8 cellular contexts compared by ENCODE assay signal in genomic region chr3:11567516-11568467, GRCh38.
A peak's percentile ranks its signal among the peaks of the same experiment; 100 is the strongest.
DNase-seq lines count a peak whose midpoint lies in the region; ATAC-seq, FAIRE-seq and TF ChIP-seq lines count a peak whose summit lies in the region.

No MANE protein-coding gene starts in this region.

- H3K4me1 ChIP-seq in adipocyte (ENCODE audit: control insufficient read depth, insufficient read depth, low read length) (peaks cover 35% of the 10 kb centered on the region), right atrium auricular region (peaks cover 0 to 66% of the 10 kb centered on the region in 2 donors), smooth muscle cell (ENCODE audit: low read depth) (peaks cover 6% of the 10 kb centered on the region), prostate gland (replicated peaks) (no peaks in the 10 kb centered on the region)

- H3K4me3 ChIP-seq in adipocyte (ENCODE audit: low read length) (peak overlapping the region; percentile 70), right atrium auricular region (peak overlapping the region in 1 of 2 donors; percentile 34), smooth muscle cell (no peak overlapping the region), prostate gland (no peak overlapping the region)

- no peak for ATAC-seq in HG02623 (IDR thresholded peaks at IDR 0.05; ENCODE audit: unreplicated experiment)

- DNase-seq in H54 (ENCODE audit: insufficient read length, low spot score) (peak; percentile 91), adipocyte (ENCODE audit: low read depth) (peak; percentile 93), right atrium auricular region (ENCODE audit: low spot score) (no peak), smooth muscle cell (lab: John Stamatoyannopoulos, UW; ENCODE audit: unreplicated experiment) (no peak), prostate gland (ENCODE audit: low spot score) (no peak), T-helper 1 cell (no peak), D341Med (ENCODE audit: low spot score) (no peak)

- H3K27me3 ChIP-seq in adipocyte (replicated peaks; ENCODE audit: control insufficient read depth, insufficient read depth, low read length) (no peaks in the 10 kb centered on the region), right atrium auricular region (no peaks in the 10 kb centered on the region), smooth muscle cell (ENCODE audit: low read depth) (no peaks in the 10 kb centered on the region), prostate gland (replicated peaks; ENCODE audit: insufficient read depth) (no peaks in the 10 kb centered on the region)

- H3K9ac ChIP-seq in adipocyte (ENCODE audit: low read length) (peak overlapping the region; percentile 87), smooth muscle cell (ENCODE audit: low read depth) (peak overlapping the region; percentile 91)

- TF ChIP-seq CTCF in right atrium auricular region (IDR thresholded peaks at IDR 0.05) (no peak), smooth muscle cell (IDR thresholded peaks at IDR 0.05; ENCODE audit: borderline replicate concordance, insufficient read depth, poor library complexity, severe bottlenecking) (no peak), prostate gland (IDR thresholded peaks at IDR 0.05) (no peak)

- intact Hi-C loops in prostate gland (cut with DNase I), result no loop called here

- H3K36me3 ChIP-seq in adipocyte (ENCODE audit: control insufficient read depth, insufficient read depth, low read length, severe bottlenecking) (peaks cover 40% of the 10 kb centered on the region), right atrium auricular region (peaks cover 25% of the 10 kb centered on the region), smooth muscle cell (ENCODE audit: low read depth) (no peaks in the 10 kb centered on the region), prostate gland (no peaks in the 10 kb centered on the region)

- WGBS in smooth muscle cell (ENCODE audit: low lambda C conversion rate), result 65% methylated on average over 27 of the region's 27 CpGs
- WGBS in prostate gland, result 75% methylated on average over 27 of the region's 27 CpGs

- H4K20me1 ChIP-seq in smooth muscle cell (ENCODE audit: low read depth), result peaks cover 60% of the 10 kb centered on the region

- H3K4me2 ChIP-seq in smooth muscle cell, result peak overlapping the region; percentile 58

- TF ChIP-seq POLR2A in H54 (IDR thresholded peaks at IDR 0.05; ENCODE audit: low read depth, low read length), result no peak
- TF ChIP-seq POLR2A in prostate gland (IDR thresholded peaks at IDR 0.05), result no peak

- H2AFZ ChIP-seq in smooth muscle cell (ENCODE audit: low read depth), result no peak overlapping the region

- H3K79me2 ChIP-seq in smooth muscle cell (ENCODE audit: low read depth), result peaks cover 87% of the 10 kb centered on the region

- peak; percentile 15 for FAIRE-seq in H54 (lab: Jason Lieb, UNC)

- no peaks in the 10 kb centered on the region for H3K9me3 ChIP-seq in adipocyte (ENCODE audit: control insufficient read depth, low read length)
- no peaks in the 10 kb centered on the region for H3K9me3 ChIP-seq in right atrium auricular region
- H3K9me3 ChIP-seq in smooth muscle cell (replicated peaks; ENCODE audit: low read depth), result no peaks in the 10 kb centered on the region
- H3K9me3 ChIP-seq in prostate gland, result no peaks in the 10 kb centered on the region

- H3K27ac ChIP-seq in right atrium auricular region, result peak overlapping the region; percentile 88 to 91
- H3K27ac ChIP-seq in smooth muscle cell (ENCODE audit: low read depth), result peak overlapping the region; percentile 98
- H3K27ac ChIP-seq in prostate gland, result no peak overlapping the region

- H3F3A ChIP-seq in smooth muscle cell (ENCODE audit: low read depth), result peaks cover 39% of the 10 kb centered on the region

Comparison
In these comparisons a context has a peak if more than half of its experiments do, and no peak if none do; other contexts are left out.
1. DNase-seq: peak in H54 (single experiment) and adipocyte (single experiment); none in right atrium auricular region (single experiment), smooth muscle cell (single experiment), prostate gland (single experiment), T-helper 1 cell (0 of 5) and D341Med (single experiment).
2. H3K27ac ChIP-seq: peak in right atrium auricular region (2 of 2) and smooth muscle cell (single experiment); none in prostate gland (0 of 2).